Comparison of ENCODE assay signal across 1 cellular context in the genomic region with DNA sequence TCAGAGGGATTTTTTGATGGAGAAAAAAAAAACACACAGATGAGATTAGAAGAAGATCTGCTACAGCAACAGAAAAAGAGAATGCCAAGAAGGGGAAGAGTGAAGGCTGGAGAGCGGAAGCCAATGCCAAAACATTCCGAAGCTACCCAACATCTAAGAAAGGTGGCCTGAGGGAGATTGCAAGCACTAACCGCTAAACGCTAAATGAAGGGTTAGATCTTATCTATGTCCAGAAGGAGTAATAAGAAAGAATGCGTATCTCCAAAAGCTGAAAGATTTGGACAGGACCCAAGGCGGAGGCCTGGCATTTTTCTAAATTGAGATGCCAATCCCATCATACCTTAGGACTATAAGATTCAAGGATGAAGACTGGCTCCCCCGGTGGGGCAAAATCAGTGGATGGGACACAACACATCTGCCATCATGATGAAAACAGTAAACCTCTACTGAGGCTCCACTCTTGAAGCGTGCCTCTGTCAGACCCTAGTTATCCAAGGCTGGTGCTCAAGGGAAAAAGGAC.
A peak's percentile ranks its signal among the peaks of the same experiment; 100 is the strongest.
TF ChIP-seq lines count a peak whose summit lies in the region.

No MANE protein-coding gene starts in this region.

TF ChIP-seq in K562, 482 proteins besides CTCF, POLR2A, EP300 and RAD21:
- TF ChIP-seq, protein P1, sequence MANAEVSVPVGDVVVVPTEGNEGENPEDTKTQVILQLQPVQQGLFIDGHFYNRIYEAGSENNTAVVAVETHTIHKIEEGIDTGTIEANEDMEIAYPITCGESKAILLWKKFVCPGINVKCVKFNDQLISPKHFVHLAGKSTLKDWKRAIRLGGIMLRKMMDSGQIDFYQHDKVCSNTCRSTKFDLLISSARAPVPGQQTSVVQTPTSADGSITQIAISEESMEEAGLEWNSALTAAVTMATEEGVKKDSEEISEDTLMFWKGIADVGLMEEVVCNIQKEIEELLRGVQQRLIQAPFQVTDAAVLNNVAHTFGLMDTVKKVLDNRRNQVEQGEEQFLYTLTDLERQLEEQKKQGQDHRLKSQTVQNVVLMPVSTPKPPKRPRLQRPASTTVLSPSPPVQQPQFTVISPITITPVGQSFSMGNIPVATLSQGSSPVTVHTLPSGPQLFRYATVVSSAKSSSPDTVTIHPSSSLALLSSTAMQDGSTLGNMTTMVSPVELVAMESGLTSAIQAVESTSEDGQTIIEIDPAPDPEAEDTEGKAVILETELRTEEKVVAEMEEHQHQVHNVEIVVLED (CRISPR knock-in tag; IDR thresholded peaks at IDR 0.05), result no peak
- TF ChIP-seq ZC3H11A (IDR thresholded peaks at IDR 0.05; ENCODE audit: low read depth, low read length) (no peak), TEAD4 (IDR thresholded peaks at IDR 0.05; ENCODE audit: low read length) (peak; percentile 16; the same call in 1 of the 2 replicates), TEAD4 (CRISPR knock-in tag; IDR thresholded peaks at IDR 0.05; ENCODE audit: borderline replicate concordance) (no peak), FOXJ2 (tag; IDR thresholded peaks at IDR 0.05) (no peak), RBM14 (IDR thresholded peaks at IDR 0.05; ENCODE audit: borderline replicate concordance, insufficient read depth, low read depth, low read length) (no peak), XRCC3 (IDR thresholded peaks at IDR 0.05) (no peak), FOXO4 (CRISPR knock-in tag; IDR thresholded peaks at IDR 0.05) (no peak), CHD2 (IDR thresholded peaks at IDR 0.05; ENCODE audit: low read depth, low read length) (no peak)
